In the genomic region with DNA sequence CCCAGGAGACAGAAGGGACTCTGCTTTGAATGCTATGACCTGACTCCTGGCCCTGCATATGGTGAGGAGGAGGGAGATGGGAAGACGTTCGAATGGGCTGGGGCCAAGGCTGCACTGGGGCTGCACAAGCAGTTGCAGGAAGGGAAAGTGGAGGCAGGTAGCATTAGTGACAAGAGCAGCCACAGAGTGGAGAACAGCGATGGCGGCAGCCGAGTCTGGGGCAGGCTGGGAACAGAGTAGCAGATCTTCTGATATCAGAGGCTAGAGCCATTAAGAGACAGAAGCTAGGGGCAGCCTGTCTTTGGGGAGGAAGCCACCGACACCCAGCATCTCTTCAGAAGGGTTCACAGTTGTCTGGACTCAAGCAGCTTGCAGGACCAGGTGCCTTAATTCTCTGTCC, we compare ENCODE assay signal across 31 cellular contexts. TPM values are rescaled to one million over a fixed set of nuclear protein-coding genes. Genes with fewer than 3 reads are reported as not detected.
DNase-seq lines count a peak whose midpoint lies in the region; ATAC-seq and TF ChIP-seq lines count a peak whose summit lies in the region.
"Had no signal": no experiment of that assay in that cellular context is flagged by ENCODE, and none has a peak within 500 bp of the region (broad histone marks: within the 10 kb centered on the region; RNA-seq: fewer than 3 reads in every experiment).

No MANE protein-coding gene starts in this region.

- ATAC-seq in activated CD4-positive, alpha-beta T cell treated with anti-CD3 and anti-CD28 coated beads for 36 hours = no peak
- ATAC-seq in CD8-positive, alpha-beta T cell = no peak
- ATAC-seq in effector memory CD8-positive, alpha-beta T cell (replicated peaks) = no peak
- ATAC-seq in HG03565 (IDR thresholded peaks at IDR 0.05; ENCODE audit: unreplicated experiment) = no peak
- ATAC-seq: activated CD4-positive, CD25-positive, alpha-beta regulatory T cell treated with anti-CD3 and anti-CD28 coated beads, Interleukin-2, amount 50 U/mL, for 24 hours; left lung had no signal

- H3K27me3 ChIP-seq in CD8-positive, alpha-beta T cell (ENCODE audit: insufficient read depth, low read length) = no peaks in the 10 kb centered on the region
- H3K27me3 ChIP-seq: adrenal gland, left lung, right lobe of liver had no signal

- no peak for DNase-seq in activated CD4-positive, alpha-beta T cell treated with anti-CD3 and anti-CD28 coated beads for 36 hours
- DNase-seq in activated CD4-positive, alpha-beta T cell treated with anti-CD3 and anti-CD28 coated beads for 48 hours = no peak
- DNase-seq in CD8-positive, alpha-beta T cell = no peak
- no peak for DNase-seq in effector memory CD8-positive, alpha-beta T cell
- DNase-seq in osteocyte (ENCODE audit: extremely low spot score, unreplicated experiment) = peak; percentile 62
- DNase-seq in kidney tubule cell (ENCODE audit: low spot score) = no peak
- DNase-seq in NCI-H2171 treated with DMSO at 0.1 percent for 48 hours (lab: John Stamatoyannopoulos, UW) = no peak
- DNase-seq: 8988T; adrenal gland; AML-193; COR-L47; effector CD4-positive, alpha-beta T cell; foreskin fibroblast; GF-D8; GOT3; Kasumi-1; left lung; MV-4-11; NCI-H146; NCI-H510A; PC-9; posterior cingulate gyrus; right lobe of liver; SHP77; stimulated activated CD4-positive, alpha-beta T cell treated with anti-CD3 and anti-CD28 coated beads, Interleukin-4, amount 100 ng/mL, for 4 hours; SW 1271 had no signal

- H3K9me3 Mint-ChIP-seq in activated CD4-positive, alpha-beta T cell treated with anti-CD3 and anti-CD28 coated beads for 36 hours (ENCODE audit: low read depth) = peaks cover 4% of the 10 kb centered on the region
- peaks cover 3% of the 10 kb centered on the region for H3K9me3 Mint-ChIP-seq in CD8-positive, alpha-beta T cell
- no peaks in the 10 kb centered on the region for H3K9me3 Mint-ChIP-seq in effector memory CD8-positive, alpha-beta T cell
- peaks cover 24% of the 10 kb centered on the region for H3K9me3 Mint-ChIP-seq in osteocyte (ENCODE audit: unreplicated experiment)

- peaks cover 7% of the 10 kb centered on the region for H3K4me1 ChIP-seq in CD8-positive, alpha-beta T cell (ENCODE audit: insufficient read depth, low read length)
- H3K4me1 ChIP-seq: adrenal gland, left lung had no signal

- no peaks in the 10 kb centered on the region for H3K27me3 Mint-ChIP-seq in activated CD4-positive, alpha-beta T cell treated with anti-CD3 and anti-CD28 coated beads for 36 hours
- no peaks in the 10 kb centered on the region for H3K27me3 Mint-ChIP-seq in CD8-positive, alpha-beta T cell (ENCODE audit: low read depth)
- no peaks in the 10 kb centered on the region for H3K27me3 Mint-ChIP-seq in effector memory CD8-positive, alpha-beta T cell
- no peaks in the 10 kb centered on the region for H3K27me3 Mint-ChIP-seq in osteocyte (ENCODE audit: unreplicated experiment)
- H3K27me3 Mint-ChIP-seq: stimulated activated naive CD8-positive, alpha-beta T cell treated with anti-CD3 and anti-CD28 coated beads, Interleukin-15, Interleukin-2, amounts not matched to agents 100 ng/mL and 50 ng/mL, for 24 hours had no signal

- POLR2A ChIA-PET in activated CD4-positive, alpha-beta T cell treated with anti-CD3 and anti-CD28 coated beads for 36 hours (lab: Charles Lee) = interaction anchor here (0.6 kb wide), 1 partner anchor 173 kb away, joined by 3 read pairs; no protein-coding TSS in a partner anchor
- POLR2A ChIA-PET in CD8-positive, alpha-beta T cell (lab: Charles Lee) = interaction anchor here (1.1 to 1.3 kb wide), 2 partner anchors 48 to 50 kb away, joined by 3 read pairs; partner anchors contain the start of gene ST3GAL5

- CTCF ChIA-PET in activated CD4-positive, alpha-beta T cell treated with anti-CD3 and anti-CD28 coated beads for 36 hours (lab: Charles Lee) = interaction anchor here (0.6 to 1.4 kb wide), 3 partner anchors 9 to 16 kb away, joined by 3 to 6 read pairs (median 3); no protein-coding TSS in a partner anchor
- CTCF ChIA-PET in CD8-positive, alpha-beta T cell (lab: Charles Lee) = interaction anchor here (1.1 to 3.0 kb wide), 5 partner anchors 9 to 241 kb away, joined by 3 to 16 read pairs (median 4); partner anchors contain the start of gene ST3GAL5

- no peaks in the 10 kb centered on the region for H3K9me3 ChIP-seq in CD8-positive, alpha-beta T cell (ENCODE audit: low read length)
- H3K9me3 ChIP-seq: adrenal gland, right lobe of liver had no signal

- H3K4me3 ChIP-seq in CD8-positive, alpha-beta T cell (ENCODE audit: low read depth, low read length) = no peak overlapping the region
- H3K4me3 ChIP-seq: adrenal gland, left lung, PC-9, right lobe of liver had no signal

- H3K27ac ChIP-seq in CD8-positive, alpha-beta T cell (ENCODE audit: low read depth, low read length) = no peak overlapping the region
- H3K27ac ChIP-seq: adrenal gland, left lung, PC-9, right lobe of liver had no signal

- no peak overlapping the region for H3K4me3 Mint-ChIP-seq in activated CD4-positive, alpha-beta T cell treated with anti-CD3 and anti-CD28 coated beads for 36 hours
- H3K4me3 Mint-ChIP-seq in CD8-positive, alpha-beta T cell = no peak overlapping the region
- H3K4me3 Mint-ChIP-seq in effector memory CD8-positive, alpha-beta T cell = no peak overlapping the region
- no peak overlapping the region for H3K4me3 Mint-ChIP-seq in osteocyte (ENCODE audit: unreplicated experiment)
- H3K4me3 Mint-ChIP-seq: brain; nephron; stimulated activated naive CD8-positive, alpha-beta T cell treated with anti-CD3 and anti-CD28 coated beads, Interleukin-15, Interleukin-2, amounts not matched to agents 100 ng/mL and 50 ng/mL, for 24 hours had no signal

- TF ChIP-seq CTCF in CD8-positive, alpha-beta T cell (IDR thresholded peaks at IDR 0.05) = no peak
- TF ChIP-seq CTCF in osteocyte (IDR thresholded peaks at IDR 0.05) = no peak

- H3K36me3 Mint-ChIP-seq in activated CD4-positive, alpha-beta T cell treated with anti-CD3 and anti-CD28 coated beads for 36 hours (ENCODE audit: low read depth) = peaks cover 12% of the 10 kb centered on the region
- peaks cover 37% of the 10 kb centered on the region for H3K36me3 Mint-ChIP-seq in CD8-positive, alpha-beta T cell
- peaks cover 32% of the 10 kb centered on the region for H3K36me3 Mint-ChIP-seq in effector memory CD8-positive, alpha-beta T cell (ENCODE audit: insufficient read depth)
- H3K36me3 Mint-ChIP-seq in osteocyte (ENCODE audit: unreplicated experiment) = peaks cover 48% of the 10 kb centered on the region

- peaks cover 5% of the 10 kb centered on the region for H3K4me1 Mint-ChIP-seq in activated CD4-positive, alpha-beta T cell treated with anti-CD3 and anti-CD28 coated beads for 36 hours
- H3K4me1 Mint-ChIP-seq in CD8-positive, alpha-beta T cell (ENCODE audit: low read depth) = peaks cover 21% of the 10 kb centered on the region
- peaks cover 8 to 16% of the 10 kb centered on the region in 2 donors for H3K4me1 Mint-ChIP-seq in effector memory CD8-positive, alpha-beta T cell (ENCODE audit: low read depth in 2 of 2)
- no peaks in the 10 kb centered on the region for H3K4me1 Mint-ChIP-seq in osteocyte (ENCODE audit: unreplicated experiment)
- H3K4me1 Mint-ChIP-seq: brain, nephron had no signal

- peaks cover 8% of the 10 kb centered on the region for H3K36me3 ChIP-seq in CD8-positive, alpha-beta T cell (ENCODE audit: insufficient read depth, low read length)

- peak overlapping the region; percentile 48 for H3K27ac Mint-ChIP-seq in activated CD4-positive, alpha-beta T cell treated with anti-CD3 and anti-CD28 coated beads for 36 hours
- peak overlapping the region; percentile 87 for H3K27ac Mint-ChIP-seq in CD8-positive, alpha-beta T cell
- H3K27ac Mint-ChIP-seq in effector memory CD8-positive, alpha-beta T cell = peak overlapping the region; percentile 20 to 36
- no peak overlapping the region for H3K27ac Mint-ChIP-seq in osteocyte (ENCODE audit: unreplicated experiment)
- H3K27ac Mint-ChIP-seq: brain; nephron; stimulated activated naive CD8-positive, alpha-beta T cell treated with anti-CD3 and anti-CD28 coated beads, Interleukin-15, Interleukin-2, amounts not matched to agents 100 ng/mL and 50 ng/mL, for 24 hours had no signal

- intact Hi-C loops in activated CD4-positive, alpha-beta T cell treated with anti-CD3 and anti-CD28 coated beads for 36 hours (cut with DNase I, micrococcal nuclease) = no loop called here
- intact Hi-C loops in CD8-positive, alpha-beta T cell (cut with DNase I, micrococcal nuclease) = no loop called here

RNA-seq across cellular contexts. Expression of gene ST3GAL5, which starts 50.1 kb away (rescaled TPM):
- 1 to 10 TPM; 6.2 to 7.3 TPM for total RNA-seq in activated CD4-positive, alpha-beta T cell treated with anti-CD3 and anti-CD28 coated beads for 36 hours
- 100 to 1,000 TPM; 110 to 115 TPM for total RNA-seq in CD8-positive, alpha-beta T cell
- total RNA-seq in osteocyte = 42.2 and 43.6 TPM in 2 replicates
